Comparison of ENCODE assay signal across 8 cellular contexts in the genomic region with DNA sequence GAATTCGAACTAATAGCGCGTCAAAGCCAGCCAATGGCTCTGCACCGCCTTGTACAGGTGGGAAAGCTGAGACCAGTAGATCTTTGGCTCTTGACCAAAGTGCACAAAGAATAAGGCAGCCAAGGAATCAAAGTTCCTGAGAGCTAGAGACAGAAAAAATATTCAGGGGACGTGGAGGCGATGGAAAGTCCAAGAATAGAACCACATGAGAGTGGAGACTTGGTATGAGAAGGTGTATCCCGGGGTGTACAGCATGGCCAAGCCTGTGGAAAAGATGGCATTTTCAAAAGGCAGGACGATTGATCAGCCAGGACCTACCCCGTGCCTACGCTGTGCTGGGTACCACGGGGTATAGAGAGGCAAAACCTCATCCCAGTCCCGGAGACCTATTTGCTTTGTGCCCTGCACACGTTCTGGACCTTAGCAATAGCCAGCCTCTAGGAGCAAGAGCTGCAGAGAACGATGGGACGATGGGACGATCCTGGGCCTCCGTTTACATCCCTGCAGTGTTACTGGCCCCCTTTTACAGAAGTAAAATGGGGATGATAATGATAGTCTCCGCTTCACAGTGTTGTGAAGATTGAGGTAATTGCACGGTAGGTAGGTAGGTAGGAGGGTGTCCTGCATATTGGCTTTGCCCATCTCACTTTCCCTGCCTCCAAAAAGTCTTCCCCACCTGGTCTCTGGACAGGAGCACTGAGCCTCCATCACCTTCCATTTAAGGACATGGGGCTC. TPM values are rescaled to one million over a fixed set of nuclear protein-coding genes. Genes with fewer than 3 reads are reported as not detected.
A peak's percentile ranks its signal among the peaks of the same experiment; 100 is the strongest.
DNase-seq lines count a peak whose midpoint lies in the region; ATAC-seq, FAIRE-seq and TF ChIP-seq lines count a peak whose summit lies in the region.

No MANE protein-coding gene starts in this region.

- H3K9ac ChIP-seq in fibroblast of lung (ENCODE audit: insufficient read depth, low read length) = peak overlapping the region; percentile 94

- WGBS in pancreas, 2 donors = 10 to 14% methylated on average over 19 of the region's 19 CpGs

- H3K36me3 ChIP-seq in fibroblast of lung (ENCODE audit: control insufficient read depth, insufficient read depth, low read length) (peaks cover 8% of the 10 kb centered on the region), pancreas (peaks cover 0 to 14% (median 0%) of the 10 kb centered on the region in 3 donors)

- peaks cover 5% of the 10 kb centered on the region for H3K4me1 ChIP-seq in fibroblast of lung (ENCODE audit: control insufficient read depth, extremely low read depth, insufficient read depth, low read length)
- H3K4me1 ChIP-seq in pancreas = peaks cover 0 to 13% (median 3%) of the 10 kb centered on the region in 3 donors

- ATAC-seq in GM18870 (IDR thresholded peaks at IDR 0.05; ENCODE audit: unreplicated experiment) = peak; percentile 15
- peak; percentile 22 for ATAC-seq in HG03066 (IDR thresholded peaks at IDR 0.05; ENCODE audit: low read depth, unreplicated experiment)
- ATAC-seq in pancreas = peak; percentile 37 to 58 (median 46)

- H3K9me3 ChIP-seq in fibroblast of lung (ENCODE audit: control insufficient read depth, insufficient read depth, low read depth, low read length) (no peaks in the 10 kb centered on the region), pancreas (no peaks in the 10 kb centered on the region)

- H3K4me2 ChIP-seq in fibroblast of lung (ENCODE audit: extremely low read depth, insufficient read depth, low read length) = peak overlapping the region; percentile 100

- no peaks in the 10 kb centered on the region for H4K20me1 ChIP-seq in fibroblast of lung (ENCODE audit: control insufficient read depth, extremely low read depth, insufficient read depth, low read length)

- TF ChIP-seq CTCF in fibroblast of lung (conservative IDR thresholded peaks at IDR 0.05 in 1 of 2, IDR thresholded peaks at IDR 0.05 in 1 of 2; ENCODE audit: low read depth in 1 of 2, low read length in 2 of 2) (no peak), pancreas (IDR thresholded peaks at IDR 0.05) (no peak)

- no peak for FAIRE-seq in pancreas (lab: Jason Lieb, UNC)

- H3K27me3 ChIP-seq in fibroblast of lung (ENCODE audit: control insufficient read depth, insufficient read depth, low read length) (no peaks in the 10 kb centered on the region), pancreas (no peaks in the 10 kb centered on the region)

- DNase-seq in activated CD4-positive, alpha-beta T cell treated with anti-CD3 and anti-CD28 coated beads for 4 hours = peak; percentile 8 to 12
- DNase-seq in fibroblast of lung (ENCODE audit: low read depth in 2 of 2) (no peak), pancreas (peak in 2 of 6 donors; percentile 9 to 28), DMS114 treated with DMSO at 0.1 percent for 48 hours (lab: John Stamatoyannopoulos, UW; ENCODE audit: unreplicated experiment) (no peak), HuH-7.5 (ENCODE audit: low spot score) (no peak), NCI-H524 (lab: John Stamatoyannopoulos, UW) (no peak)

- peak overlapping the region; percentile 99 for H2AFZ ChIP-seq in fibroblast of lung (ENCODE audit: low read length)

- H3K27ac ChIP-seq in fibroblast of lung (ENCODE audit: insufficient read depth, low read length) (peak overlapping the region; percentile 95), pancreas (peak overlapping the region in 3 of 4 donors; percentile 56 to 70 (median 59))

- peaks cover 23% of the 10 kb centered on the region for H3K79me2 ChIP-seq in fibroblast of lung (ENCODE audit: control insufficient read depth, insufficient read depth, low read length)

- intact Hi-C loops in pancreas (cut with DNase I) = no loop called here

- peak overlapping the region; percentile 74 to 98 (median 90) for H3K4me3 ChIP-seq in fibroblast of lung (replicated peaks in 1 of 4; ENCODE audit: control extremely low read depth in 1 of 4, insufficient read depth in 1 of 4, low read depth in 3 of 4, low read length in 4 of 4)
- peak overlapping the region; percentile 64 to 86 (median 79) for H3K4me3 ChIP-seq in pancreas

RNA-seq across cellular contexts. Expression of a gene that starts 0.6 kb away (rescaled TPM):
- total RNA-seq in fibroblast of lung (23.4 and 26.8 TPM in 2 replicates), pancreas (10 to 100 TPM in 1 of 6 donors, 1 to 10 TPM in 5; 7.4 to 10.9 (median 9.0) TPM)
- polyA plus RNA-seq in fibroblast of lung (9.3 and 10.0 TPM in 2 replicates), pancreas (1 to 10 TPM; 5.7 to 6.5 TPM)
- polyA plus RNA-seq in fibroblast of lung (2012) = 10.0 and 11.5 TPM in 2 replicates
- polyA minus RNA-seq in fibroblast of lung (ENCODE audit: low replicate concordance) = 21.1 and 26.1 TPM in 2 replicates

RNA-seq across cellular contexts. Expression of a gene that starts 34.4 kb away (rescaled TPM):
- total RNA-seq in fibroblast of lung = 11.6 and 16.5 TPM in 2 replicates
- polyA plus RNA-seq in fibroblast of lung = 17.4 and 23.2 TPM in 2 replicates
- polyA plus RNA-seq in fibroblast of lung (2012) = 27.1 and 35.0 TPM in 2 replicates
- 0.86 and 12.4 TPM in 2 replicates for polyA minus RNA-seq in fibroblast of lung (ENCODE audit: low replicate concordance)
- 10 to 100 TPM; 14.3 to 22.0 (median 18.1) TPM for total RNA-seq in pancreas
- 10 to 100 TPM; 26.1 to 44.0 TPM for polyA plus RNA-seq in pancreas

Comparison
In these comparisons a context has a peak if more than half of its experiments do, and no peak if none do; other contexts are left out.
1. DNase-seq: peak in activated CD4-positive, alpha-beta T cell treated with anti-CD3 and anti-CD28 coated beads for 4 hours (2 of 2); none in fibroblast of lung (0 of 2), DMS114 treated with DMSO at 0.1 percent for 48 hours (single experiment), HuH-7.5 (single experiment) and NCI-H524 (0 of 2).
2. Peak in every context shown above with its lines, with median percentiles within 50 percentile points of each other: ATAC-seq.